14 cellular contexts compared by ENCODE assay signal in the genomic region with DNA sequence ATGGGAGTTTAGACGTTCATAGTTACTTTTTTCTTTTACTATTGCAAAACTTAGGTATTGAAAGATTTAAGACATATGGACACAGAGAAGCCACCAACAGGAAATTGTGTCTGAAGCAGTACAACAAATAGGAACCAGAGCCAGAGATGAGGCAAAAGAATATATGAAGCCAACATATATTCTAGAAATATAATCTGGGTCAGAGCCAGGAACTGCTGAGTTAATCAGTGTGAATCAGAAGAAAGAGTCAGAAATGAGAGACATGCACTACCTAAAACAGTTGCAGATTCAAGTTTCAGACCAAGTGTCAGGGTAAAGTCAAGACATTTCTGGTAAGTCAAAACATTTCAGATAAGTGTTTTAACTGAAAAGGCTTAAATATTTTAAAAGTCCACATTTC.
DNase-seq lines count a peak whose midpoint lies in the region; ATAC-seq, FAIRE-seq and TF ChIP-seq lines count a peak whose summit lies in the region.
"Had no signal": no experiment of that assay in that cellular context is flagged by ENCODE, and none has a peak within 500 bp of the region (broad histone marks: within the 10 kb centered on the region; RNA-seq: fewer than 3 reads in every experiment).

No MANE protein-coding gene starts in this region.

- H2BK15ac ChIP-seq in IMR-90 (ENCODE audit: low read depth, low read length): no peak overlapping the region

- H3K4me3 ChIP-seq in IMR-90 (ENCODE audit: insufficient read depth, low read depth, low read length) (no peak overlapping the region), bronchial epithelial cell (ENCODE audit: low read depth, low read length) (no peak overlapping the region), gastrocnemius medialis (no peak overlapping the region), tibial nerve (no peak overlapping the region)
- H3K4me3 ChIP-seq: transverse colon had no signal

- peak in 1 of 2 donors; percentile 69 for ATAC-seq in activated T-cell treated with anti-CD3 and anti-CD28 coated beads, Interleukin-2, amount 50 U/mL, for 72 hours (replicated peaks in 1 of 2)
- ATAC-seq in IMR-90 (ENCODE audit: low read depth) (no peak), gastrocnemius medialis (no peak), HG02870 (IDR thresholded peaks at IDR 0.05; ENCODE audit: unreplicated experiment) (no peak)

- no peak overlapping the region for H3K27ac ChIP-seq in IMR-90 (ENCODE audit: insufficient read depth, low read length)
- H3K27ac ChIP-seq in gastrocnemius medialis: peak overlapping the region; percentile 80 to 95 (median 92)
- peak overlapping the region in 1 of 4 donors; percentile 22 for H3K27ac ChIP-seq in tibial nerve
- H3K27ac ChIP-seq: parathyroid adenoma, transverse colon had no signal

- TF ChIP-seq CTCF in IMR-90 (conservative IDR thresholded peaks at IDR 0.05; ENCODE audit: low read depth, low read length) (no peak), bronchial epithelial cell (IDR thresholded peaks at IDR 0.05; ENCODE audit: insufficient read depth, low read length, severe bottlenecking) (no peak), gastrocnemius medialis (IDR thresholded peaks at IDR 0.05 in 4 of 5, conservative IDR thresholded peaks at IDR 0.05 in 1 of 5) (no peak), tibial nerve (IDR thresholded peaks at IDR 0.05) (no peak)

- H3K23ac ChIP-seq in IMR-90 (ENCODE audit: low read depth, low read length): no peak overlapping the region

- intact Hi-C loops in IMR-90 (cut with micrococcal nuclease): no loop called here
- intact Hi-C loops in gastrocnemius medialis (cut with DNase I; ENCODE audit: low total_unique reads): no loop called here

- no peaks in the 10 kb centered on the region for H3K4me1 Mint-ChIP-seq in activated T-cell treated with anti-CD3 and anti-CD28 coated beads, Interleukin-2, amount 50 U/mL, for 72 hours (ENCODE audit: low read depth)
- H3K4me1 Mint-ChIP-seq in activated T-cell treated with anti-CD3 and anti-CD28 coated beads, Interleukin-2, amount 50 U/mL, for 24 hours (ENCODE audit: low read depth): no peaks in the 10 kb centered on the region

- no peaks in the 10 kb centered on the region for H3K27me3 ChIP-seq in IMR-90 (ENCODE audit: control insufficient read depth, insufficient read depth, low read length)
- H3K27me3 ChIP-seq in bronchial epithelial cell (ENCODE audit: control insufficient read depth, insufficient read depth, low read length): no peaks in the 10 kb centered on the region
- H3K27me3 ChIP-seq in gastrocnemius medialis: no peaks in the 10 kb centered on the region
- H3K27me3 ChIP-seq in tibial nerve: no peaks in the 10 kb centered on the region
- H3K27me3 ChIP-seq: transverse colon had no signal

- no peaks in the 10 kb centered on the region for H3K27me3 Mint-ChIP-seq in activated T-cell treated with anti-CD3 and anti-CD28 coated beads, Interleukin-2, amount 50 U/mL, for 72 hours (ENCODE audit: low read depth)
- H3K27me3 Mint-ChIP-seq in activated T-cell treated with anti-CD3 and anti-CD28 coated beads, Interleukin-2, amount 50 U/mL, for 24 hours: no peaks in the 10 kb centered on the region

- no peaks in the 10 kb centered on the region for H3K36me3 Mint-ChIP-seq in activated T-cell treated with anti-CD3 and anti-CD28 coated beads, Interleukin-2, amount 50 U/mL, for 72 hours (ENCODE audit: insufficient read depth in 2 of 2)
- H3K36me3 Mint-ChIP-seq in activated T-cell treated with anti-CD3 and anti-CD28 coated beads, Interleukin-2, amount 50 U/mL, for 24 hours (ENCODE audit: low read depth): no peaks in the 10 kb centered on the region

- peak overlapping the region; percentile 82 for H3K27ac Mint-ChIP-seq in activated T-cell treated with anti-CD3 and anti-CD28 coated beads, Interleukin-2, amount 50 U/mL, for 72 hours
- H3K27ac Mint-ChIP-seq in activated T-cell treated with anti-CD3 and anti-CD28 coated beads, Interleukin-2, amount 50 U/mL, for 24 hours: no peak overlapping the region
- H3K27ac Mint-ChIP-seq: activated naive CD4-positive, alpha-beta T cell treated with anti-CD3 and anti-CD28 coated beads for 36 hours had no signal

- dilution Hi-C loops in IMR-90 (cut with HindIII; ENCODE audit: low sequenced_read_pairs, unreplicated experiment): no loop called here

- no peak overlapping the region for H3K14ac ChIP-seq in IMR-90 (replicated peaks; ENCODE audit: low read depth, low read length)

- H2BK20ac ChIP-seq in IMR-90 (ENCODE audit: low read depth, low read length): no peak overlapping the region

- H2AK9ac ChIP-seq in IMR-90 (replicated peaks; ENCODE audit: low read depth, low read length, poor library complexity): no peak overlapping the region

- no peak overlapping the region for H3K4me2 ChIP-seq in IMR-90 (ENCODE audit: low read depth, low read length)

- H3K4me1 ChIP-seq in IMR-90 (ENCODE audit: control insufficient read depth, insufficient read depth, low read length) (0 out of 2 replicates have a peak, but pooled peaks cover 2% of the 10 kb centered on the region), gastrocnemius medialis (peaks cover 26 to 40% of the 10 kb centered on the region in 2 donors), tibial nerve (peaks cover 0 to 3% (median 0%) of the 10 kb centered on the region in 4 donors)
- H3K4me1 ChIP-seq: parathyroid adenoma, transverse colon had no signal

- no peak overlapping the region for H2BK5ac ChIP-seq in IMR-90 (ENCODE audit: low read depth, low read length, poor library complexity, severe bottlenecking)

- TF ChIP-seq POLR2A in IMR-90 (IDR thresholded peaks at IDR 0.05; ENCODE audit: low read depth, low read length): no peak
- TF ChIP-seq POLR2A in gastrocnemius medialis (IDR thresholded peaks at IDR 0.05): no peak
- no peak for TF ChIP-seq POLR2A in tibial nerve (IDR thresholded peaks at IDR 0.05)

- no peaks in the 10 kb centered on the region for H3K9me3 ChIP-seq in IMR-90 (ENCODE audit: control insufficient read depth, insufficient read depth, low read length)
- H3K9me3 ChIP-seq in gastrocnemius medialis: no peaks in the 10 kb centered on the region
- H3K9me3 ChIP-seq in tibial nerve: no peaks in the 10 kb centered on the region
- H3K9me3 ChIP-seq: transverse colon had no signal

- H4K8ac ChIP-seq in IMR-90 (ENCODE audit: low read depth in 2 of 2, low read length in 2 of 2): no peak overlapping the region

- TF ChIP-seq RAD21 in IMR-90 (IDR thresholded peaks at IDR 0.05; ENCODE audit: low read length): no peak

- peaks cover 3 to 4% of the 10 kb centered on the region in 2 donors for H3K9me3 Mint-ChIP-seq in activated T-cell treated with anti-CD3 and anti-CD28 coated beads, Interleukin-2, amount 50 U/mL, for 72 hours
- H3K9me3 Mint-ChIP-seq in activated T-cell treated with anti-CD3 and anti-CD28 coated beads, Interleukin-2, amount 50 U/mL, for 24 hours: no peaks in the 10 kb centered on the region

- no CpG with 5 or more reads among the region's 1 CpG for WGBS in IMR-90 (ENCODE audit: extremely low coverage in 2 of 2, insufficient read length in 1 of 2), 2 experiments
- whole genome bisulfite sequencing in tibial nerve, 2 donors: 39 to 74% methylated on average over 1 of the region's 1 CpG

- H2AK5ac ChIP-seq in IMR-90 (ENCODE audit: low read depth, low read length): no peak overlapping the region

- BruUV-seq in IMR-90 (replicated peaks; lab: Mats Ljungman, UMichigan): no TSS peak

- no peak for TF ChIP-seq EP300 in tibial nerve (IDR thresholded peaks at IDR 0.05)

- H3K18ac ChIP-seq in IMR-90 (ENCODE audit: low read depth, low read length): no peak overlapping the region

- H2BK120ac ChIP-seq in IMR-90 (ENCODE audit: low read depth, low read length): no peak overlapping the region

- no peak for DNase-seq in activated T-cell treated with anti-CD3 and anti-CD28 coated beads, Interleukin-2, amount 50 U/mL, for 72 hours
- DNase-seq in activated T-cell treated with anti-CD3 and anti-CD28 coated beads, Interleukin-2, amount 50 U/mL, for 24 hours: no peak
- DNase-seq in IMR-90 (peak; percentile 44), bronchial epithelial cell (ENCODE audit: low read depth) (peak; percentile 72), gastrocnemius medialis (no peak), tibial nerve (ENCODE audit: low spot score in 2 of 2) (no peak), hypothalamus (lab: John Stamatoyannopoulos, UW) (no peak)
- DNase-seq: activated naive CD4-positive, alpha-beta T cell treated with anti-CD3 and anti-CD28 coated beads for 36 hours; NK-92 treated with Interleukin-12 subunit alpha and Interleukin-12 subunit beta, amount 100 ng/mL, for 24 hours; stimulated activated CD8-positive, alpha-beta memory T cell treated with anti-CD3 and anti-CD28 coated beads, Interleukin-4, amount 100 ng/mL, for 48 hours; transverse colon had no signal

- peak overlapping the region in 1 of 2 donors; percentile 22 for H3K4me3 Mint-ChIP-seq in activated T-cell treated with anti-CD3 and anti-CD28 coated beads, Interleukin-2, amount 50 U/mL, for 72 hours
- H3K4me3 Mint-ChIP-seq in activated T-cell treated with anti-CD3 and anti-CD28 coated beads, Interleukin-2, amount 50 U/mL, for 24 hours: no peak overlapping the region
- H3K4me3 Mint-ChIP-seq: activated naive CD4-positive, alpha-beta T cell treated with anti-CD3 and anti-CD28 coated beads for 36 hours had no signal

- no peak overlapping the region for H4K91ac ChIP-seq in IMR-90 (ENCODE audit: insufficient read depth, low read depth, low read length)

- H3K36me3 ChIP-seq in IMR-90 (ENCODE audit: control insufficient read depth, insufficient read depth, low read length) (no peaks in the 10 kb centered on the region), bronchial epithelial cell (ENCODE audit: control insufficient read depth, insufficient read depth, low read length) (no peaks in the 10 kb centered on the region), gastrocnemius medialis (no peaks in the 10 kb centered on the region), tibial nerve (no peaks in the 10 kb centered on the region)
- H3K36me3 ChIP-seq: transverse colon had no signal

- H4K5ac ChIP-seq in IMR-90 (ENCODE audit: low read depth, low read length): no peak overlapping the region

- in situ Hi-C loops in IMR-90 (cut with MboI; ENCODE audit: low sequenced_read_pairs): no loop called here
- in situ Hi-C loops in gastrocnemius medialis (cut with MboI; ENCODE audit: low sequenced_read_pairs in 4 of 4): no loop called here

- CTCF ChIA-PET in IMR-90 (lab: Yijun Ruan, JAX): no interaction called here

- no peaks in the 10 kb centered on the region for H4K20me1 ChIP-seq in IMR-90 (ENCODE audit: insufficient read depth, low read length)

- H3K9ac ChIP-seq in IMR-90 (ENCODE audit: low read depth, low read length): no peak overlapping the region
- H3K9ac ChIP-seq: parathyroid adenoma had no signal

- H2AFZ ChIP-seq in IMR-90 (replicated peaks; ENCODE audit: low read length, poor library complexity): no peak overlapping the region
- H2AFZ ChIP-seq: parathyroid adenoma had no signal

- 0 out of 2 replicates have a peak, but pooled peaks cover 3% of the 10 kb centered on the region for H3K9me1 ChIP-seq in IMR-90 (ENCODE audit: insufficient read depth, low read length)

- POLR2A ChIA-PET in IMR-90 (lab: Charles Lee; ENCODE audit: unreplicated experiment): no interaction called here

- H3K4ac ChIP-seq in IMR-90 (ENCODE audit: low read depth, low read length): no peak overlapping the region

- no peak for FAIRE-seq in bronchial epithelial cell (lab: Jason Lieb, UNC)
- FAIRE-seq: A204.1 had no signal

- no peaks in the 10 kb centered on the region for H3K79me1 ChIP-seq in IMR-90 (ENCODE audit: low read depth in 1 of 2, low read length in 2 of 2)

- H3K56ac ChIP-seq in IMR-90 (ENCODE audit: extremely low read depth, insufficient read depth, low read length): no peak overlapping the region

Comparison
In these comparisons a context has a peak if more than half of its experiments do, and no peak if none do; other contexts are left out.
1. DNase-seq: peak in IMR-90 (single experiment) and bronchial epithelial cell (single experiment); none in activated T-cell treated with anti-CD3 and anti-CD28 coated beads, Interleukin-2, amount 50 U/mL, for 72 hours (0 of 2), activated T-cell treated with anti-CD3 and anti-CD28 coated beads, Interleukin-2, amount 50 U/mL, for 24 hours (single experiment), gastrocnemius medialis (0 of 2), tibial nerve (0 of 2) and hypothalamus (0 of 51).